In the genomic region with DNA sequence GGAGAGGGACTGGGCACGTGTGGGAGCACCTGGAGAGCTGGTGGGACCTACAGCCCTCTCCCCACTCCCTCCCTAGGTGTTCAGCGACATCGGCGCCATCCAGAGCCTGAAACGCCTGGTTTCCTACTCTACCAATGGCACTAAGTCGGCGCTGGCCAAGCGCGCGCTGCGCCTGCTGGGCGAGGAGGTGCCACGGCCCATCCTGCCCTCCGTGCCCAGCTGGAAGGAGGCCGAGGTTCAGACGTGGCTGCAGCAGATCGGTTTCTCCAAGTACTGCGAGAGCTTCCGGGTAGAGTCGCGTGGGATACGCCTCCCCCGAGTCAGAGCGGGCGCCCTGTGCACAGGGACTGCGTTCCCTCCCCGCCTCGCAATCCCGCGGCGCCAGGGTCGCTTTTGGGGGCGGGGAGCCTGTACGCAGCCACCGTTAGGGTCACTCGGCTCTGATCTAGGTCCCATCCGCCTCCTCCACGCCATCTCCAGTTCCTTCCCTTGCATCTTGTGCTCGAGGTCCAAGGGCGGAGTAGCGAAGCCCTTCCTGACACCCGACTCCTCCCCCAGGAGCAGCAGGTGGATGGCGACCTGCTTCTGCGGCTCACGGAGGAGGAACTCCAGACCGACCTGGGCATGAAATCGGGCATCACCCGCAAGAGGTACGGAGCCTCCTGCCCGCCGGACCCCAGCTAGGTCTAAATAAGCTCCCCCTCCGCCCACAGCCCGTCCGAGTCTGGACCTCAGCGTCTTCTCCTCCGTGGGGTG, we compare ENCODE assay signal across 9 cellular contexts. TPM values are rescaled to one million over a fixed set of nuclear protein-coding genes. Genes with fewer than 3 reads are reported as not detected.
DNase-seq lines count a peak whose midpoint lies in the region; ATAC-seq, FAIRE-seq and TF ChIP-seq lines count a peak whose summit lies in the region.
"Had no signal": no experiment of that assay in that cellular context is flagged by ENCODE, and none has a peak within 500 bp of the region (broad histone marks: within the 10 kb centered on the region; RNA-seq: fewer than 3 reads in every experiment).

No MANE protein-coding gene starts in this region.

- H3K9me3 ChIP-seq in liver (ENCODE audit: control insufficient read depth in 4 of 4, low read length in 3 of 4), result no peaks in the 10 kb centered on the region
- H3K9me3 ChIP-seq in HepG2 (ENCODE audit: low read length), result no peaks in the 10 kb centered on the region
- no peaks in the 10 kb centered on the region for H3K9me3 ChIP-seq in cardiac muscle cell (ENCODE audit: low read depth)

- POLR2A ChIA-PET in HepG2 (lab: Yijun Ruan, JAX), result interaction anchor here (5.7 kb wide), 1 partner anchor 15 kb away, joined by 107 read pairs; the partner anchor contains the start of genes SARM1 and VTN

- peak in 1 of 2 donors; percentile 39 for TF ChIP-seq RAD21 in liver (IDR thresholded peaks at IDR 0.05)
- no peak for TF ChIP-seq RAD21 in HepG2 (CRISPR knock-in tag; IDR thresholded peaks at IDR 0.05)

- ATAC-seq in HepG2 (no peak), sciatic nerve (peak; percentile 79)

- TF ChIP-seq CTCF in liver (IDR thresholded peaks at IDR 0.05; ENCODE audit: low read depth, low read length, missing input control), result no peak
- TF ChIP-seq CTCF in HepG2 (CRISPR knock-in tag; IDR thresholded peaks at IDR 0.05), result no peak
- TF ChIP-seq CTCF in cardiac muscle cell (IDR thresholded peaks at IDR 0.05; ENCODE audit: low read depth, low read length), result no peak

- WGBS in liver, result 16% methylated on average over 56 of the region's 56 CpGs
- WGBS in HepG2 (ENCODE audit: low lambda C conversion rate), result 86% methylated on average over 34 of the region's 56 CpGs

- no peaks in the 10 kb centered on the region for H3K79me2 ChIP-seq in HepG2 (ENCODE audit: insufficient read depth, low read length)

- no peak overlapping the region for H3K4me2 ChIP-seq in HepG2 (ENCODE audit: low read depth, low read length)

- CTCF ChIA-PET in HepG2 (lab: Yijun Ruan, JAX; ENCODE audit: low intra/inter-chr PET ratio, low total read pairs), result no interaction called here

- no peak overlapping the region for H2AFZ ChIP-seq in HepG2 (ENCODE audit: low read length)

- TF ChIP-seq POLR2A in HepG2 (IDR thresholded peaks at IDR 0.05; ENCODE audit: insufficient read depth in 1 of 2, low read depth in 2 of 2, low read length in 2 of 2), result no peak

- in situ Hi-C loops in HepG2 (cut with HindIII; ENCODE audit: extremely low pct_ligation_motif_present, low pct_unique_long_range_greater_than_20kb), result no loop called here

- H3K27ac ChIP-seq in liver (ENCODE audit: low read depth in 1 of 2, low read length in 2 of 2) (peak overlapping the region; percentile 4 to 33), HepG2 (ENCODE audit: extremely low read length, insufficient read depth, low read length) (no peak overlapping the region), cardiac muscle cell (no peak overlapping the region)

- BruUV-seq in HepG2 (replicated peaks; lab: Mats Ljungman, UMichigan), result no TSS peak

- H3K9ac ChIP-seq in liver (ENCODE audit: low read depth in 1 of 2, low read length in 2 of 2) (no peak overlapping the region), HepG2 (ENCODE audit: insufficient read depth, low read depth, low read length) (no peak overlapping the region)

- TF ChIP-seq EP300 in HepG2 (IDR thresholded peaks at IDR 0.05; ENCODE audit: low read depth in 2 of 2, low read length in 2 of 2), result no peak
- TF ChIP-seq EP300 in HepG2 (CRISPR knock-in tag; IDR thresholded peaks at IDR 0.05; ENCODE audit: borderline replicate concordance), result no peak

- FAIRE-seq in HepG2 (lab: Jason Lieb, UNC), result no peak

- H3K36me3 ChIP-seq in liver (ENCODE audit: control insufficient read depth in 4 of 4, insufficient read depth in 3 of 4, low read depth in 1 of 4, low read length in 3 of 4) (peaks cover 0 to 6% (median 2%) of the 10 kb centered on the region in 4 donors), HepG2 (replicated peaks in 1 of 2; ENCODE audit: control insufficient read depth in 1 of 2, insufficient read depth in 2 of 2, low read length in 2 of 2) (no peaks in the 10 kb centered on the region), cardiac muscle cell (no peaks in the 10 kb centered on the region)

- H4K20me1 ChIP-seq in HepG2 (ENCODE audit: insufficient read depth, low read length), result no peaks in the 10 kb centered on the region

- DNase-seq in HepG2 (ENCODE audit: low spot score), result no peak
- DNase-seq in NCI-H2029 (lab: John Stamatoyannopoulos, UW), result peak; percentile 71
- peak; percentile 41 for DNase-seq in activated T-cell treated with anti-CD3 and anti-CD28 coated beads for 4 hours
- DNase-seq in cardiac muscle cell (ENCODE audit: low read depth in 1 of 2, low spot score in 1 of 2), result peak in 1 of 2 donors; percentile 48
- DNase-seq in sciatic nerve (ENCODE audit: low spot score), result no peak
- no peak for DNase-seq in dedifferentiated amniotic fluid mesenchymal stem cell (ENCODE audit: extremely low spot score)
- no peak for DNase-seq in midbrain (lab: John Stamatoyannopoulos, UW)

- peak overlapping the region; percentile 50 to 72 (median 60) for H3K4me3 ChIP-seq in liver (ENCODE audit: low read depth in 1 of 3, low read length in 3 of 3)
- H3K4me3 ChIP-seq in HepG2 (replicated peaks in 1 of 3; ENCODE audit: insufficient read depth in 1 of 3, low read depth in 2 of 3, low read length in 3 of 3), result no peak overlapping the region
- H3K4me3 ChIP-seq in cardiac muscle cell, result peak overlapping the region; percentile 23

- intact Hi-C loops in HepG2 (cut with micrococcal nuclease; ENCODE audit: unreplicated experiment), result no loop called here
- intact Hi-C loops in sciatic nerve (cut with DNase I), result no loop called here

- peaks cover 0 to 21% (median 11%) of the 10 kb centered on the region in 4 donors for H3K4me1 ChIP-seq in liver (ENCODE audit: control insufficient read depth in 4 of 4, insufficient read depth in 4 of 4, low read length in 3 of 4)
- peaks cover 26% of the 10 kb centered on the region for H3K4me1 ChIP-seq in HepG2 (ENCODE audit: insufficient read depth, low read length)
- H3K4me1 ChIP-seq in cardiac muscle cell (ENCODE audit: low read depth), result no peaks in the 10 kb centered on the region

- no peaks in the 10 kb centered on the region for H3K27me3 ChIP-seq in liver (ENCODE audit: control insufficient read depth in 4 of 4, insufficient read depth in 4 of 4, low read length in 3 of 4)
- no peaks in the 10 kb centered on the region for H3K27me3 ChIP-seq in HepG2 (ENCODE audit: control insufficient read depth in 1 of 2, insufficient read depth in 2 of 2, low read length in 2 of 2)
- peaks cover 75% of the 10 kb centered on the region for H3K27me3 ChIP-seq in cardiac muscle cell

RNA-seq across cellular contexts. Expression of gene SARM1, which starts 13.0 kb away (rescaled TPM):
- total RNA-seq in liver (1 to 10 TPM; 4.9 to 5.4 TPM), HepG2 (2016; rRNA removed; fragmentation: Illumina TruSeq; extraction: Trizol) (0.25 and 0.73 TPM in 2 replicates), cardiac muscle cell (11.5 and 13.4 TPM in 2 replicates), sciatic nerve (12.7 TPM)
- polyA plus RNA-seq in liver (1 to 10 TPM; 2.4 to 5.4 TPM), HepG2 (2011; rRNA removed) (0.86 and 1.1 TPM in 2 replicates), cardiac muscle cell (5.5 and 8.9 TPM in 2 replicates)
- 0.09 and 0.20 TPM in 2 replicates for total RNA-seq in HepG2 (2016; cell fraction: cytosol; rRNA removed; fragmentation: Illumina TruSeq; extraction: Trizol; ENCODE audit: low read depth)
- total RNA-seq in HepG2 (2016; cell fraction: insoluble cytoplasmic fraction; rRNA removed; fragmentation: Illumina TruSeq; extraction: Trizol), result 0.73 and 0.78 TPM in 2 replicates
- total RNA-seq in HepG2 (2016; cell fraction: membrane; rRNA removed; fragmentation: Illumina TruSeq; extraction: Trizol), result 0.09 and 0.28 TPM in 2 replicates
- 0.84 and 0.94 TPM in 2 replicates for total RNA-seq in HepG2 (2016; cell fraction: nucleus; rRNA removed; fragmentation: Illumina TruSeq; extraction: Trizol)
- 0.30 and 0.56 TPM in 2 replicates for polyA plus RNA-seq in HepG2 (2011; cell fraction: cytosol; rRNA removed)
- 5.4 and 6.1 TPM in 2 replicates for polyA plus RNA-seq in HepG2 (2011; cell fraction: nucleus; rRNA removed)
- 0.36 and 3.0 TPM in 2 replicates for polyA plus RNA-seq in HepG2 (2012)
- polyA plus RNA-seq in HepG2 (2016; cell fraction: cytosol; fragmentation: Illumina TruSeq; extraction: Trizol; ENCODE audit: low read depth), result 0.14 and 0.16 TPM in 2 replicates
- polyA plus RNA-seq in HepG2 (2016; cell fraction: insoluble cytoplasmic fraction; fragmentation: Illumina TruSeq; extraction: Trizol; ENCODE audit: low read depth), result 0.27 and 0.61 TPM in 2 replicates
- 0.22 and 0.23 TPM in 2 replicates for polyA plus RNA-seq in HepG2 (2016; cell fraction: membrane; fragmentation: Illumina TruSeq; extraction: Trizol; ENCODE audit: low read depth)
- 2.1 and 2.7 TPM in 2 replicates for polyA plus RNA-seq in HepG2 (2016; cell fraction: nucleus; fragmentation: Illumina TruSeq; extraction: Trizol; ENCODE audit: insufficient read depth, low read depth)
- polyA minus RNA-seq in HepG2 (2011; rRNA and poly(A)+ RNA removed; ENCODE audit: low replicate concordance), result 2.2 and 23.4 TPM in 2 replicates
- polyA minus RNA-seq in HepG2 (2011; cell fraction: cytosol; rRNA and poly(A)+ RNA removed), result 0.09 and 0.30 TPM in 2 replicates
- polyA minus RNA-seq in HepG2 (2011; cell fraction: nucleus; rRNA and poly(A)+ RNA removed), result 3.9 TPM in 2 replicates

RNA-seq across cellular contexts. Expression of gene VTN, which starts 14.4 kb away (rescaled TPM):
- 1,000 to 10,000 TPM; 1,668 to 3,689 TPM for total RNA-seq in liver
- polyA plus RNA-seq in liver, result 1,000 to 10,000 TPM; 3,352 to 4,059 TPM
- total RNA-seq in HepG2 (2016; rRNA removed; fragmentation: Illumina TruSeq; extraction: Trizol), result 43.9 and 108 TPM in 2 replicates
- total RNA-seq in HepG2 (2016; cell fraction: cytosol; rRNA removed; fragmentation: Illumina TruSeq; extraction: Trizol; ENCODE audit: low read depth), result 11.6 and 13.5 TPM in 2 replicates
- 42.5 and 110 TPM in 2 replicates for total RNA-seq in HepG2 (2016; cell fraction: insoluble cytoplasmic fraction; rRNA removed; fragmentation: Illumina TruSeq; extraction: Trizol)
- total RNA-seq in HepG2 (2016; cell fraction: membrane; rRNA removed; fragmentation: Illumina TruSeq; extraction: Trizol), result 21.9 and 23.9 TPM in 2 replicates
- 103 and 124 TPM in 2 replicates for total RNA-seq in HepG2 (2016; cell fraction: nucleus; rRNA removed; fragmentation: Illumina TruSeq; extraction: Trizol)
- 131 and 230 TPM in 2 replicates for polyA plus RNA-seq in HepG2 (2011; rRNA removed)
- polyA plus RNA-seq in HepG2 (2011; cell fraction: cytosol; rRNA removed), result 124 and 146 TPM in 2 replicates
- 140 and 166 TPM in 2 replicates for polyA plus RNA-seq in HepG2 (2011; cell fraction: nucleus; rRNA removed)
- 284 and 339 TPM in 2 replicates for polyA plus RNA-seq in HepG2 (2012)
- polyA plus RNA-seq in HepG2 (2016; cell fraction: cytosol; fragmentation: Illumina TruSeq; extraction: Trizol; ENCODE audit: low read depth), result 22.3 and 24.7 TPM in 2 replicates
- 46.3 and 58.2 TPM in 2 replicates for polyA plus RNA-seq in HepG2 (2016; cell fraction: insoluble cytoplasmic fraction; fragmentation: Illumina TruSeq; extraction: Trizol; ENCODE audit: low read depth)
- polyA plus RNA-seq in HepG2 (2016; cell fraction: membrane; fragmentation: Illumina TruSeq; extraction: Trizol; ENCODE audit: low read depth), result 29.7 and 32.6 TPM in 2 replicates
- polyA plus RNA-seq in HepG2 (2016; cell fraction: nucleus; fragmentation: Illumina TruSeq; extraction: Trizol; ENCODE audit: insufficient read depth, low read depth), result 199 and 223 TPM in 2 replicates
- polyA minus RNA-seq in HepG2 (2011; rRNA and poly(A)+ RNA removed; ENCODE audit: low replicate concordance), result 37.6 and 134 TPM in 2 replicates
- polyA minus RNA-seq in HepG2 (2011; cell fraction: cytosol; rRNA and poly(A)+ RNA removed), result 45.8 and 97.8 TPM in 2 replicates
- polyA minus RNA-seq in HepG2 (2011; cell fraction: nucleus; rRNA and poly(A)+ RNA removed), result 30.3 and 66.1 TPM in 2 replicates
- total RNA-seq in cardiac muscle cell, result 4.3 and 5.2 TPM in 2 replicates
- polyA plus RNA-seq in cardiac muscle cell, result 3.4 and 5.6 TPM in 2 replicates
- 2.1 TPM for total RNA-seq in sciatic nerve

RNA-seq across cellular contexts. Expression of gene SEBOX, which starts 19.5 kb away (rescaled TPM):
- total RNA-seq in liver (under 1 TPM; 0.19 to 0.59 TPM), HepG2 (2016; rRNA removed; fragmentation: Illumina TruSeq; extraction: Trizol) (not detected in 2 replicates), cardiac muscle cell (not detected in 2 replicates), sciatic nerve (not detected)
- polyA plus RNA-seq in liver (not detected), HepG2 (2011; rRNA removed) (not detected in 2 replicates), cardiac muscle cell (0.44 TPM in 1 of 2 replicates, not detected in the other)
- not detected in 2 replicates for total RNA-seq in HepG2 (2016; cell fraction: cytosol; rRNA removed; fragmentation: Illumina TruSeq; extraction: Trizol; ENCODE audit: low read depth)
- not detected in 2 replicates for total RNA-seq in HepG2 (2016; cell fraction: insoluble cytoplasmic fraction; rRNA removed; fragmentation: Illumina TruSeq; extraction: Trizol)
- not detected in 2 replicates for total RNA-seq in HepG2 (2016; cell fraction: membrane; rRNA removed; fragmentation: Illumina TruSeq; extraction: Trizol)
- total RNA-seq in HepG2 (2016; cell fraction: nucleus; rRNA removed; fragmentation: Illumina TruSeq; extraction: Trizol), result not detected in 2 replicates
- not detected in 2 replicates for polyA plus RNA-seq in HepG2 (2011; cell fraction: cytosol; rRNA removed)
- 0.43 TPM in 1 of 2 replicates, not detected in the other for polyA plus RNA-seq in HepG2 (2011; cell fraction: nucleus; rRNA removed)
- not detected in 2 replicates for polyA plus RNA-seq in HepG2 (2012)
- not detected in 2 replicates for polyA plus RNA-seq in HepG2 (2016; cell fraction: cytosol; fragmentation: Illumina TruSeq; extraction: Trizol; ENCODE audit: low read depth)
- polyA plus RNA-seq in HepG2 (2016; cell fraction: insoluble cytoplasmic fraction; fragmentation: Illumina TruSeq; extraction: Trizol; ENCODE audit: low read depth), result not detected in 2 replicates
- not detected in 2 replicates for polyA plus RNA-seq in HepG2 (2016; cell fraction: membrane; fragmentation: Illumina TruSeq; extraction: Trizol; ENCODE audit: low read depth)
- polyA plus RNA-seq in HepG2 (2016; cell fraction: nucleus; fragmentation: Illumina TruSeq; extraction: Trizol; ENCODE audit: insufficient read depth, low read depth), result not detected in 2 replicates
- polyA minus RNA-seq in HepG2 (2011; rRNA and poly(A)+ RNA removed; ENCODE audit: low replicate concordance), result 0.34 TPM in 1 of 2 replicates, not detected in the other
- not detected in 2 replicates for polyA minus RNA-seq in HepG2 (2011; cell fraction: cytosol; rRNA and poly(A)+ RNA removed)
- polyA minus RNA-seq in HepG2 (2011; cell fraction: nucleus; rRNA and poly(A)+ RNA removed), result not detected in 2 replicates
- polyA plus RNA-seq: BJ had no signal

RNA-seq across cellular contexts. Expression of gene SLC46A1, which starts 21.6 kb away (rescaled TPM):
- total RNA-seq in liver, result 10 to 100 TPM; 13.6 to 47.9 TPM
- polyA plus RNA-seq in liver, result 10 to 100 TPM; 17.9 to 20.4 TPM
- 9.4 and 22.6 TPM in 2 replicates for total RNA-seq in HepG2 (2016; rRNA removed; fragmentation: Illumina TruSeq; extraction: Trizol)
- 3.5 and 5.4 TPM in 2 replicates for total RNA-seq in HepG2 (2016; cell fraction: cytosol; rRNA removed; fragmentation: Illumina TruSeq; extraction: Trizol; ENCODE audit: low read depth)
- total RNA-seq in HepG2 (2016; cell fraction: insoluble cytoplasmic fraction; rRNA removed; fragmentation: Illumina TruSeq; extraction: Trizol), result 9.1 and 22.4 TPM in 2 replicates
- total RNA-seq in HepG2 (2016; cell fraction: membrane; rRNA removed; fragmentation: Illumina TruSeq; extraction: Trizol), result 5.8 and 10.3 TPM in 2 replicates
- total RNA-seq in HepG2 (2016; cell fraction: nucleus; rRNA removed; fragmentation: Illumina TruSeq; extraction: Trizol), result 30.8 and 32.9 TPM in 2 replicates
- polyA plus RNA-seq in HepG2 (2011; rRNA removed), result 19.6 and 25.8 TPM in 2 replicates
- 12.7 and 13.7 TPM in 2 replicates for polyA plus RNA-seq in HepG2 (2011; cell fraction: cytosol; rRNA removed)
- 30.3 and 37.6 TPM in 2 replicates for polyA plus RNA-seq in HepG2 (2011; cell fraction: nucleus; rRNA removed)
- 14.5 and 20.5 TPM in 2 replicates for polyA plus RNA-seq in HepG2 (2012)
- 1.8 and 2.3 TPM in 2 replicates for polyA plus RNA-seq in HepG2 (2016; cell fraction: cytosol; fragmentation: Illumina TruSeq; extraction: Trizol; ENCODE audit: low read depth)
- polyA plus RNA-seq in HepG2 (2016; cell fraction: insoluble cytoplasmic fraction; fragmentation: Illumina TruSeq; extraction: Trizol; ENCODE audit: low read depth), result 9.0 and 9.7 TPM in 2 replicates
- 2.4 and 3.5 TPM in 2 replicates for polyA plus RNA-seq in HepG2 (2016; cell fraction: membrane; fragmentation: Illumina TruSeq; extraction: Trizol; ENCODE audit: low read depth)
- 37.8 and 44.2 TPM in 2 replicates for polyA plus RNA-seq in HepG2 (2016; cell fraction: nucleus; fragmentation: Illumina TruSeq; extraction: Trizol; ENCODE audit: insufficient read depth, low read depth)
- polyA minus RNA-seq in HepG2 (2011; rRNA and poly(A)+ RNA removed; ENCODE audit: low replicate concordance), result 37.9 and 60.4 TPM in 2 replicates
- polyA minus RNA-seq in HepG2 (2011; cell fraction: cytosol; rRNA and poly(A)+ RNA removed), result 16.3 and 22.3 TPM in 2 replicates
- 31.0 and 41.5 TPM in 2 replicates for polyA minus RNA-seq in HepG2 (2011; cell fraction: nucleus; rRNA and poly(A)+ RNA removed)
- 10.5 and 11.6 TPM in 2 replicates for total RNA-seq in cardiac muscle cell
- 5.6 and 8.4 TPM in 2 replicates for polyA plus RNA-seq in cardiac muscle cell
- total RNA-seq in sciatic nerve, result 12.8 TPM

RNA-seq across cellular contexts. Expression of gene POLDIP2, which starts 27.1 kb away (rescaled TPM):
- total RNA-seq in liver, result 100 to 1,000 TPM in 1 of 2 donors, 10 to 100 TPM in 1; 65.5 to 117 TPM
- 100 to 1,000 TPM in 1 of 2 donors, 10 to 100 TPM in 1; 90.2 to 150 TPM for polyA plus RNA-seq in liver
- 114 and 127 TPM in 2 replicates for total RNA-seq in HepG2 (2016; rRNA removed; fragmentation: Illumina TruSeq; extraction: Trizol)
- 63.3 and 67.3 TPM in 2 replicates for total RNA-seq in HepG2 (2016; cell fraction: cytosol; rRNA removed; fragmentation: Illumina TruSeq; extraction: Trizol; ENCODE audit: low read depth)
- total RNA-seq in HepG2 (2016; cell fraction: insoluble cytoplasmic fraction; rRNA removed; fragmentation: Illumina TruSeq; extraction: Trizol), result 112 and 115 TPM in 2 replicates
- 118 and 133 TPM in 2 replicates for total RNA-seq in HepG2 (2016; cell fraction: membrane; rRNA removed; fragmentation: Illumina TruSeq; extraction: Trizol)
- 47.1 and 53.4 TPM in 2 replicates for total RNA-seq in HepG2 (2016; cell fraction: nucleus; rRNA removed; fragmentation: Illumina TruSeq; extraction: Trizol)
- 85.9 and 86.0 TPM in 2 replicates for polyA plus RNA-seq in HepG2 (2011; rRNA removed)
- polyA plus RNA-seq in HepG2 (2011; cell fraction: cytosol; rRNA removed), result 82.5 and 91.5 TPM in 2 replicates
- polyA plus RNA-seq in HepG2 (2011; cell fraction: nucleus; rRNA removed), result 40.8 and 49.4 TPM in 2 replicates
- polyA plus RNA-seq in HepG2 (2012), result 60.2 and 73.0 TPM in 2 replicates
- 78.3 and 93.1 TPM in 2 replicates for polyA plus RNA-seq in HepG2 (2016; cell fraction: cytosol; fragmentation: Illumina TruSeq; extraction: Trizol; ENCODE audit: low read depth)
- polyA plus RNA-seq in HepG2 (2016; cell fraction: insoluble cytoplasmic fraction; fragmentation: Illumina TruSeq; extraction: Trizol; ENCODE audit: low read depth), result 128 and 147 TPM in 2 replicates
- 120 and 126 TPM in 2 replicates for polyA plus RNA-seq in HepG2 (2016; cell fraction: membrane; fragmentation: Illumina TruSeq; extraction: Trizol; ENCODE audit: low read depth)
- polyA plus RNA-seq in HepG2 (2016; cell fraction: nucleus; fragmentation: Illumina TruSeq; extraction: Trizol; ENCODE audit: insufficient read depth, low read depth), result 79.9 and 84.9 TPM in 2 replicates
- 108 and 190 TPM in 2 replicates for polyA minus RNA-seq in HepG2 (2011; rRNA and poly(A)+ RNA removed; ENCODE audit: low replicate concordance)
- 42.1 and 47.7 TPM in 2 replicates for polyA minus RNA-seq in HepG2 (2011; cell fraction: cytosol; rRNA and poly(A)+ RNA removed)
- polyA minus RNA-seq in HepG2 (2011; cell fraction: nucleus; rRNA and poly(A)+ RNA removed), result 22.0 and 26.2 TPM in 2 replicates
- total RNA-seq in cardiac muscle cell, result 124 and 164 TPM in 2 replicates
- 141 and 147 TPM in 2 replicates for polyA plus RNA-seq in cardiac muscle cell
- total RNA-seq in sciatic nerve, result 30.0 TPM

Comparison
In these comparisons a context has a peak if more than half of its experiments do, and no peak if none do; other contexts are left out.
1. H3K27ac ChIP-seq: peak in liver (2 of 2); none in HepG2 (single experiment) and cardiac muscle cell (single experiment).
2. H3K4me3 ChIP-seq: peak in liver (3 of 3) and cardiac muscle cell (single experiment); none in HepG2 (0 of 3).
3. DNase-seq: peak in NCI-H2029 (single experiment) and activated T-cell treated with anti-CD3 and anti-CD28 coated beads for 4 hours (single experiment); none in HepG2 (single experiment), sciatic nerve (single experiment), dedifferentiated amniotic fluid mesenchymal stem cell (single experiment) and midbrain (single experiment).